Comparison of ENCODE assay signal across 21 cellular contexts in genomic region chr2:86055314-86055713, GRCh38.
"Had no signal": no experiment of that assay in that cellular context is flagged by ENCODE, and none has a peak within 500 bp of the region (broad histone marks: within the 10 kb centered on the region; RNA-seq: fewer than 3 reads in every experiment).

No MANE protein-coding gene starts in this region.

- H3K27ac Mint-ChIP-seq: memory B cell; natural killer cell treated with Interleukin-12 subunit alpha and Interleukin-12 subunit beta and Interleukin-15 and Interleukin-18, amount 100 ng/mL, for 72 hours; type B pancreatic cell had no signal

- H3K4me1 ChIP-seq: gastrocnemius medialis, left lung, lower lobe of right lung, right atrium auricular region, sigmoid colon had no signal

- H3K9me3 ChIP-seq: gastrocnemius medialis, heart right ventricle, left lung, lower lobe of right lung, right atrium auricular region, sigmoid colon, suprapubic skin, thyroid gland had no signal

- ATAC-seq: esophagus mucosa; gastrocnemius medialis; left lung; lower lobe of right lung; natural killer cell treated with Interleukin-12 subunit alpha and Interleukin-12 subunit beta and Interleukin-15 and Interleukin-18, amount 100 ng/mL, for 72 hours; stimulated activated naive CD8-positive, alpha-beta T cell treated with anti-CD3 and anti-CD28 coated beads, Interleukin-15, Interleukin-2, amounts not matched to agents 100 U/mL and 50 U/mL, for 24 hours had no signal

- H3K4me3 Mint-ChIP-seq: memory B cell; natural killer cell treated with Interleukin-12 subunit alpha and Interleukin-12 subunit beta and Interleukin-15 and Interleukin-18, amount 100 ng/mL, for 72 hours; type B pancreatic cell had no signal

- H3K4me3 ChIP-seq: dorsolateral prefrontal cortex, gastrocnemius medialis, heart right ventricle, left lung, lower lobe of right lung, right atrium auricular region, sigmoid colon, skin epidermis, suprapubic skin, thyroid gland had no signal

- H3K9me3 Mint-ChIP-seq: memory B cell; natural killer cell treated with Interleukin-12 subunit alpha and Interleukin-12 subunit beta and Interleukin-15 and Interleukin-18, amount 100 ng/mL, for 72 hours; type B pancreatic cell had no signal

- H3K27me3 Mint-ChIP-seq: memory B cell; natural killer cell treated with Interleukin-12 subunit alpha and Interleukin-12 subunit beta and Interleukin-15 and Interleukin-18, amount 100 ng/mL, for 72 hours; type B pancreatic cell had no signal

- DNase-seq: cortex of kidney; effector CD8-positive, alpha-beta T cell; gastrocnemius medialis; heart right ventricle; hypothalamus; left lung; lower lobe of right lung; midbrain; occipital lobe; stimulated activated CD4-positive, alpha-beta T cell treated with anti-CD3 and anti-CD28 coated beads, Interleukin-2, amount 100 ng/mL, for 24 hours; stimulated activated naive CD8-positive, alpha-beta T cell treated with anti-CD3 and anti-CD28 coated beads, Interleukin-15, Interleukin-2, amounts not matched to agents 100 U/mL and 50 U/mL, for 24 hours; thyroid gland had no signal

- H3K27me3 ChIP-seq: dorsolateral prefrontal cortex, gastrocnemius medialis, heart right ventricle, left lung, right atrium auricular region, sigmoid colon, suprapubic skin, thyroid gland had no signal

- H3K27ac ChIP-seq: gastrocnemius medialis, heart right ventricle, left lung, lower lobe of right lung, right atrium auricular region, sigmoid colon, suprapubic skin, thyroid gland had no signal
